In the genomic region with DNA sequence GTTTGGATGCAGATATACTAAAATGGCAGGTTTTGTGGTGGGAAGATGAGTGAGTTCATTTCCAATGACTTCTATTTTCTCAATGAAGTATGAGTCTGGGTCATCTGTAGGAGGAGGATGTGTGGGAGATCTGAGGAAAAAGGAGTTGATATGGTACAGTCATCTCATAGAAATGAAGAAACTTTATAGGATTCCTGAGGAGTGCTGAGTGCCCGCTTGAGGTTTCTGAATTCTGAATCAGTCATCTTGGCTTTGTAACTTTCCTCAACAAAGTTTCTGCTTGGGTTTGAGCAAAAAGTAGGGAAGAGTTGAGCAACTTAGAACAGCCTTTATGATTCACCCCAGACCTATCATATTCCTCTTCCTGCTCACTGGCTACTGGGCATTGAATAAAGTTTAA, we compare ENCODE assay signal across 9 cellular contexts.
DNase-seq lines count a peak whose midpoint lies in the region; ATAC-seq, FAIRE-seq and TF ChIP-seq lines count a peak whose summit lies in the region.
"Had no signal": no experiment of that assay in that cellular context is flagged by ENCODE, and none has a peak within 500 bp of the region (broad histone marks: within the 10 kb centered on the region; RNA-seq: fewer than 3 reads in every experiment).

No MANE protein-coding gene starts in this region.

- H3K27me3 ChIP-seq in ascending aorta (no peaks in the 10 kb centered on the region), psoas muscle (ENCODE audit: insufficient read depth in 3 of 3, low read length in 2 of 3) (no peaks in the 10 kb centered on the region)

- H3K36me3 Mint-ChIP-seq in Calu3 (ENCODE audit: insufficient read depth, unreplicated experiment), result peaks cover under 1% of the 10 kb centered on the region

- peak overlapping the region; percentile 21 for H3K27ac Mint-ChIP-seq in Calu3 (ENCODE audit: unreplicated experiment)

- WGBS in psoas muscle, 3 donors, result 93 to 94% (median 93%) methylated on average over 1 of the region's 1 CpG

- no peak overlapping the region for H3K4me3 Mint-ChIP-seq in Calu3 (ENCODE audit: low read depth, unreplicated experiment)
- H3K4me3 Mint-ChIP-seq: neural crest cell had no signal

- DNase-seq in Calu3, result no peak
- peak; percentile 3 for DNase-seq in HTR-8/SVneo (ENCODE audit: insufficient read length, low spot score)
- peak; percentile 72 to 94 for DNase-seq in cardiac fibroblast (ENCODE audit: low read depth in 2 of 2)
- DNase-seq in non-pigmented ciliary epithelial cell (ENCODE audit: low read depth), result peak; percentile 94
- no peak for DNase-seq in ascending aorta (ENCODE audit: low spot score in 2 of 2)
- no peak for DNase-seq in psoas muscle
- DNase-seq: left colon had no signal

- H3K27ac ChIP-seq in ascending aorta (no peak overlapping the region), psoas muscle (no peak overlapping the region)

- H3K36me3 ChIP-seq in ascending aorta (no peaks in the 10 kb centered on the region), psoas muscle (ENCODE audit: insufficient read depth in 1 of 2, low read depth in 1 of 2) (no peaks in the 10 kb centered on the region)

- H3K4me1 Mint-ChIP-seq in Calu3 (ENCODE audit: low read depth, unreplicated experiment), result peaks cover 61% of the 10 kb centered on the region

- FAIRE-seq in HTR-8/SVneo (lab: Jason Lieb, UNC), result no peak

- H3K9me3 ChIP-seq in ascending aorta (no peaks in the 10 kb centered on the region), psoas muscle (no peaks in the 10 kb centered on the region)

- no peaks in the 10 kb centered on the region for H3K4me1 ChIP-seq in ascending aorta
- H3K4me1 ChIP-seq in psoas muscle, result no peaks in the 10 kb centered on the region

- intact Hi-C loops in Calu3 (cut with micrococcal nuclease; ENCODE audit: unreplicated experiment), result no loop called here
- intact Hi-C loops in ascending aorta (cut with DNase I), result no loop called here
- intact Hi-C loops in psoas muscle (cut with DNase I), result no loop called here

- no TSS peak for BruUV-seq in Calu3 (replicated peaks; lab: Mats Ljungman, UMichigan)

- TF ChIP-seq CTCF in Calu3 (IDR thresholded peaks at IDR 0.05; ENCODE audit: unreplicated experiment) (no peak), cardiac fibroblast (IDR thresholded peaks at IDR 0.05; ENCODE audit: low read depth, low read length) (no peak), ascending aorta (IDR thresholded peaks at IDR 0.05) (no peak), psoas muscle (IDR thresholded peaks at IDR 0.05) (no peak)

- CTCF ChIA-PET in Calu3 (lab: Charles Lee), result no interaction called here

- ATAC-seq in psoas muscle (no peak), HG03469 (IDR thresholded peaks at IDR 0.05; ENCODE audit: unreplicated experiment) (no peak)
- ATAC-seq: left colon had no signal

- no peaks in the 10 kb centered on the region for H3K27me3 Mint-ChIP-seq in Calu3 (ENCODE audit: unreplicated experiment)

- H3K9me3 Mint-ChIP-seq in Calu3 (ENCODE audit: low read depth, unreplicated experiment), result no peaks in the 10 kb centered on the region

- H3K4me3 ChIP-seq in cardiac fibroblast (replicated peaks in 1 of 2; ENCODE audit: low read depth in 2 of 2, low read length in 2 of 2), result no peak overlapping the region
- no peak overlapping the region for H3K4me3 ChIP-seq in ascending aorta
- no peak overlapping the region for H3K4me3 ChIP-seq in psoas muscle

Comparison
In these comparisons a context has a peak if more than half of its experiments do, and no peak if none do; other contexts are left out.
1. DNase-seq: peak in HTR-8/SVneo (single experiment), cardiac fibroblast (2 of 2) and non-pigmented ciliary epithelial cell (single experiment); none in Calu3 (single experiment), ascending aorta (0 of 2) and psoas muscle (0 of 2).